8 cellular contexts compared by ENCODE assay signal in genomic region chr15:42207674-42208579, GRCh38. TPM values are rescaled to one million over a fixed set of nuclear protein-coding genes. Genes with fewer than 3 reads are reported as not detected.
DNase-seq lines count a peak whose midpoint lies in the region; ATAC-seq, FAIRE-seq and TF ChIP-seq lines count a peak whose summit lies in the region.

Gene VPS39 (minus strand): TSS chr15:42208304. CDS start chr15:42208153, 151 bp downstream.

- H3K4me3 ChIP-seq in astrocyte (ENCODE audit: insufficient read depth, low read depth, low read length): peak within 1 kb of the TSS; percentile 92
- peak within 1 kb of the TSS; percentile 85 to 94 for H3K4me3 ChIP-seq in uterus

- H3K9ac ChIP-seq in astrocyte (ENCODE audit: low read length): peak within 1 kb of the TSS; percentile 97

- peaks cover 25% of the 10 kb centered on the region for H3K36me3 ChIP-seq in astrocyte (ENCODE audit: insufficient read depth, low read length)
- no peaks in the 10 kb centered on the region for H3K36me3 ChIP-seq in uterus

- ATAC-seq in GM18499 (IDR thresholded peaks at IDR 0.05; ENCODE audit: insufficient read depth, unreplicated experiment) (peak; percentile 75), HG02938 (IDR thresholded peaks at IDR 0.05; ENCODE audit: unreplicated experiment) (peak; percentile 96)

- H4K20me1 ChIP-seq in astrocyte (ENCODE audit: insufficient read depth, low read length): peaks cover 22% of the 10 kb centered on the region

- H2AFZ ChIP-seq in astrocyte (ENCODE audit: low read depth, low read length): peak within 1 kb of the TSS; percentile 83

- H3K4me1 Mint-ChIP-seq in astrocyte (ENCODE audit: low read depth, unreplicated experiment): peaks cover 13% of the 10 kb centered on the region

- H3K27me3 Mint-ChIP-seq in astrocyte (ENCODE audit: low read depth, unreplicated experiment): no peaks in the 10 kb centered on the region

- intact Hi-C loops in uterus (cut with DNase I; ENCODE audit: low total_unique reads): no loop called here

- TF ChIP-seq POLR2A in uterus (IDR thresholded peaks at IDR 0.05): peak in 1 of 2 donors; percentile 56

- peak within 1 kb of the TSS; percentile 87 for H3K4me2 ChIP-seq in astrocyte (ENCODE audit: low read length)

- peak within 1 kb of the TSS; percentile 98 for H3K4me3 Mint-ChIP-seq in astrocyte (ENCODE audit: unreplicated experiment)

- no peaks in the 10 kb centered on the region for H3K36me3 Mint-ChIP-seq in astrocyte (ENCODE audit: low read depth, unreplicated experiment)

- H3K27me3 ChIP-seq in astrocyte (ENCODE audit: insufficient read depth, low read length) (no peaks in the 10 kb centered on the region), uterus (no peaks in the 10 kb centered on the region)

- H3K79me2 ChIP-seq in astrocyte (ENCODE audit: insufficient read depth, low read length): peaks cover 50% of the 10 kb centered on the region

- H3K9me3 ChIP-seq in astrocyte (ENCODE audit: insufficient read depth, low read depth, low read length): no peaks in the 10 kb centered on the region
- no peaks in the 10 kb centered on the region for H3K9me3 ChIP-seq in uterus

- FAIRE-seq in astrocyte (lab: Jason Lieb, UNC): peak; percentile 5

- no peaks in the 10 kb centered on the region for H3K9me3 Mint-ChIP-seq in astrocyte (ENCODE audit: unreplicated experiment)

- peak within 1 kb of the TSS; percentile 82 for H3K27ac ChIP-seq in astrocyte (ENCODE audit: low read depth, low read length)
- peak within 1 kb of the TSS; percentile 56 to 77 for H3K27ac ChIP-seq in uterus

- H3K27ac Mint-ChIP-seq in astrocyte (ENCODE audit: unreplicated experiment): peak within 1 kb of the TSS; percentile 97

- peak; percentile 34 to 54 for DNase-seq in NCI-H1930 (lab: John Stamatoyannopoulos, UW)
- peak; percentile 65 for DNase-seq in T-helper 22 cell (ENCODE audit: low read depth)
- DNase-seq in astrocyte (ENCODE audit: low read depth): peak; percentile 80
- DNase-seq in hepatic stellate cell (ENCODE audit: low spot score): peak; percentile 84
- peak; percentile 89 for DNase-seq in putamen (ENCODE audit: low spot score)
- peak; percentile 79 to 82 for DNase-seq in uterus

- H3K4me1 ChIP-seq in astrocyte (ENCODE audit: insufficient read depth, low read length) (peaks cover 5% of the 10 kb centered on the region), uterus (no peaks in the 10 kb centered on the region)

- TF ChIP-seq CTCF in astrocyte (IDR thresholded peaks at IDR 0.05; ENCODE audit: insufficient read depth, low read depth, low read length): no peak
- no peak for TF ChIP-seq CTCF in uterus (IDR thresholded peaks at IDR 0.05)

RNA-seq across cellular contexts. Expression of gene VPS39, which starts in this region (rescaled TPM):
- 60.6 and 63.0 TPM in 2 replicates for total RNA-seq in astrocyte
- 100 to 1,000 TPM in 1 of 4 donors, 10 to 100 TPM in 3; 59.1 to 101 (median 73.1) TPM for total RNA-seq in uterus

Comparison
In these comparisons a context has a peak if more than half of its experiments do, and no peak if none do; other contexts are left out.
1. Peak in every context shown above with its lines: DNase-seq, ATAC-seq, H3K4me3 ChIP-seq and H3K27ac ChIP-seq.